Comparison of ENCODE assay signal across 8 cellular contexts in the genomic region with DNA sequence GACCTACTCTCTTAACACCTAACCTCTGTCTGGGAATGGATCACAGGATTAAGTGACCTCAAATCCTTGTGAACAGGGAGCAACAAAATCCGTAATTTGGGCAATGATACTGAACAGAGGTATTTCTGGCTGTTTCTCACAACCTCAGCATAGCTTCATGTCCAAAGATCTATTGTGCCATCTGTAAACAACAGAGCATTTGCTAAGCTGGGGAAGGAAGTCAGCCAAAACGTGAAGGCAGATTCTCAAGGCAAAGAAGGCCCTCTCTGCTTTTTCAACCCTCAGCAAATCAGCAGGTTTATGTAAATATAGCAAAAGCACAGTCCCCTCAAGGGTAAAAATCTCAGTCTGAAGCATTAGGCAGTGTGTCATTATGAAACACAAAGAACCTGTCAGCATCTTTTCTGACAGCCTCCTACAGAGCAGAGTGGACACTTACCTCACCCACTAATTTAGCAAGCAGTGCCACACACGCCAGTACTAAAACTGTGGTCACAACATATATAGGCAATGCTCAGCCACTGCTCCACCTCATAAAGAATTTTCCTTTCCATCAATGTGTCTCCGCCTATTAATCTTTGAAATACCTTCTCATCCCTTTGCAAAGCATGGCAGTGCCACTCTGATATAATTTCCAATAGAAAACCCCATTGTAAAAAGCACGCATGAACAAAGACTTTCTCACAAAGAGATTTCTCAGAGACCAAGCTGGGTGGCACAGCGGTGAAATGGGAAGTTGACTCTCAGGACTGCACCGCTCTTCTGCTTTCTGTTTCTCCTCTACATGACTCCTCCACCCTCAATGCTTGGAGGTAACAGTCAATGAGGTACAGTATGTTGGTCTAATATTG.
DNase-seq lines count a peak whose midpoint lies in the region; ATAC-seq and TF ChIP-seq lines count a peak whose summit lies in the region.

No MANE protein-coding gene starts in this region.

- intact Hi-C loops in left ventricle myocardium inferior (cut with micrococcal nuclease) (no loop called here), PC-9 (cut with micrococcal nuclease; ENCODE audit: unreplicated experiment) (loop anchor here (10.0 kb wide), 1 partner anchor 95 kb away; no protein-coding TSS in a partner anchor)

- H3K9me3 ChIP-seq in left ventricle myocardium inferior (replicated peaks) (no peaks in the 10 kb centered on the region), PC-9 (ENCODE audit: insufficient read depth, low read depth) (no peaks in the 10 kb centered on the region)

- H3K36me3 ChIP-seq in left ventricle myocardium inferior: no peaks in the 10 kb centered on the region
- no peaks in the 10 kb centered on the region for H3K36me3 ChIP-seq in PC-9 (ENCODE audit: low read depth)

- TF ChIP-seq CTCF in left ventricle myocardium inferior (IDR thresholded peaks at IDR 0.05; ENCODE audit: borderline replicate concordance) (no peak), PC-9 (conservative IDR thresholded peaks at IDR 0.05) (no peak), foreskin keratinocyte (conservative IDR thresholded peaks at IDR 0.05) (no peak)

- peaks cover 16% of the 10 kb centered on the region for H3F3A ChIP-seq in PC-9 (ENCODE audit: insufficient read depth, low read depth)

- ATAC-seq in GM19452 (IDR thresholded peaks at IDR 0.05; ENCODE audit: unreplicated experiment): peak; percentile 74
- ATAC-seq in HG03378 (IDR thresholded peaks at IDR 0.05; ENCODE audit: unreplicated experiment): peak; percentile 73
- ATAC-seq in foreskin keratinocyte: no peak

- H3K4me2 ChIP-seq in PC-9: no peak overlapping the region

- DNase-seq in Daoy (ENCODE audit: low read depth) (peak; percentile 34), SKM-1 (lab: John Stamatoyannopoulos, UW; ENCODE audit: unreplicated experiment) (peak; percentile 26), left ventricle myocardium inferior (no peak), NCI-H526 treated with DMSO at 0.1 percent for 48 hours (lab: John Stamatoyannopoulos, UW) (no peak), PC-9 (no peak), foreskin keratinocyte (no peak)

- peaks cover 20% of the 10 kb centered on the region for H3K79me2 ChIP-seq in PC-9 (ENCODE audit: low read depth)

- H3K4me3 ChIP-seq in left ventricle myocardium inferior (no peak overlapping the region), PC-9 (no peak overlapping the region)

- H3K27me3 ChIP-seq in left ventricle myocardium inferior (ENCODE audit: low read depth): no peaks in the 10 kb centered on the region
- H3K27me3 ChIP-seq in PC-9 (ENCODE audit: insufficient read depth, low read depth): no peaks in the 10 kb centered on the region
- H3K27me3 ChIP-seq in foreskin keratinocyte: no peaks in the 10 kb centered on the region

- H3K4me1 ChIP-seq in left ventricle myocardium inferior (peaks cover 67% of the 10 kb centered on the region), PC-9 (replicated peaks; ENCODE audit: insufficient read depth) (peaks cover 24% of the 10 kb centered on the region), foreskin keratinocyte (peaks cover 9% of the 10 kb centered on the region)

- POLR2A ChIA-PET in PC-9 (lab: Charles Lee; ENCODE audit: unreplicated experiment): no interaction called here

- BruUV-seq in PC-9 (replicated peaks; lab: Mats Ljungman, UMichigan): no TSS peak

- H2AFZ ChIP-seq in PC-9: no peak overlapping the region

- CTCF ChIA-PET in PC-9 (lab: Charles Lee): no interaction called here

- H3K9me2 ChIP-seq in PC-9 (ENCODE audit: insufficient read depth): no peaks in the 10 kb centered on the region

- H4K20me1 ChIP-seq in PC-9 (ENCODE audit: insufficient read depth): peaks cover 58% of the 10 kb centered on the region

- H3K27ac ChIP-seq in left ventricle myocardium inferior (replicated peaks) (peak overlapping the region; percentile 57), PC-9 (no peak overlapping the region), foreskin keratinocyte (no peak overlapping the region)

Comparison
In these comparisons a context has a peak if more than half of its experiments do, and no peak if none do; other contexts are left out.
1. DNase-seq: peak in Daoy (single experiment) and SKM-1 (single experiment); none in left ventricle myocardium inferior (single experiment), NCI-H526 treated with DMSO at 0.1 percent for 48 hours (single experiment), PC-9 (0 of 2) and foreskin keratinocyte (0 of 2).